ENCODE assay signal across 9 cellular contexts in the genomic region with DNA sequence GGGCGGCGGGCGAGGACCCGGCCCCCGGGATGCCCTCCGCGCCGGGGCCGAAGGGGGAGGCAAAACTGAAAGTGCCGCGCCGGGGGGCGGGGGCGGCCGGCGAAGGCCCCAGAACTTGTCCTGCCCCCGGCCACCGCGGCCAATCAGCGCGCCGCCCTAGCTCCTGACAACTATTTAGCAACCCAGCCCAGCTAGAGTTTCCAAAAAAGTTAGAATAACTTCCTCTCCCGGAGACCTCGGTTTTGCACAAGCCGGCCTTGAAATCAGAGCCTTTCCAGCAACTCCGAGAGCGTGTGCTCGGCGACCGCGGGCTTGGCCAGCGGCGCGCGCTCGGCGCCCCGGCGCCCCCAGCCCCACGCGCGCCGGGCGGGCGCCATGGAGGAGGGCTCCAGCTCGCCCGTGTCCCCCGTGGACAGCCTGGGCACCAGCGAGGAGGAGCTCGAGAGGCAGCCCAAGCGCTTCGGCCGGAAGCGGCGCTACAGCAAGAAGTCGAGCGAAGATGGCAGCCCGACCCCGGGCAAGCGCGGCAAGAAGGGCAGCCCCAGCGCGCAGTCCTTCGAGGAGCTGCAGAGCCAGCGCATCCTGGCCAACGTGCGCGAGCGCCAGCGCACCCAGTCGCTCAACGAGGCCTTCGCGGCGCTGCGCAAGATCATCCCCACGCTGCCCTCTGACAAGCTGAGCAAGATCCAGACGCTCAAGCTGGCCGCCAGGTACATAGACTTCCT. TPM values are rescaled to one million over a fixed set of nuclear protein-coding genes. Genes with fewer than 3 reads are reported as not detected.
DNase-seq lines count a peak whose midpoint lies in the region; ATAC-seq, FAIRE-seq and TF ChIP-seq lines count a peak whose summit lies in the region.
"Had no signal": no experiment of that assay in that cellular context is flagged by ENCODE, and none has a peak within 500 bp of the region (broad histone marks: within the 10 kb centered on the region; RNA-seq: fewer than 3 reads in every experiment).

A gene (plus strand): TSS at position 245 of the 725 bp plus-strand sequence. CDS start 131 bp downstream, at position 376.

- H3K27ac ChIP-seq in keratinocyte (ENCODE audit: control insufficient read depth, insufficient read depth, low read length) = no peak within 1 kb of the TSS
- peak within 1 kb of the TSS; percentile 60 to 89 (median 83) for H3K27ac ChIP-seq in stomach

- H3K4me2 ChIP-seq in keratinocyte (ENCODE audit: control insufficient read depth, extremely low read depth, insufficient read depth, low read depth, low read length) = peak within 1 kb of the TSS; percentile 62

- H3K9ac ChIP-seq in keratinocyte (ENCODE audit: control insufficient read depth, extremely low read depth, insufficient read depth, low read length) = peak within 1 kb of the TSS; percentile 56

- TF ChIP-seq CTCF in HFF-Myc (IDR thresholded peaks at IDR 0.05; ENCODE audit: low read depth, low read length, missing control alignments) (no peak), brain (conservative IDR thresholded peaks at IDR 0.05) (no peak), keratinocyte (optimal IDR thresholded peaks at IDR 0.05 in 1 of 3, IDR thresholded peaks at IDR 0.05 in 1 of 3, conservative IDR thresholded peaks at IDR 0.05 in 1 of 3; ENCODE audit: extremely low read depth in 1 of 3, insufficient read depth in 2 of 3, low read length in 3 of 3) (no peak), stomach (IDR thresholded peaks at IDR 0.05) (no peak)

- peaks cover 6% of the 10 kb centered on the region for H3K79me2 ChIP-seq in keratinocyte (ENCODE audit: control insufficient read depth, insufficient read depth, low read length)

- H3K4me1 Mint-ChIP-seq in brain = peaks cover 7% of the 10 kb centered on the region
- H3K4me1 Mint-ChIP-seq: naive B cell had no signal

- H3K27me3 ChIP-seq in keratinocyte (ENCODE audit: control insufficient read depth, extremely low read depth, insufficient read depth, low read length) = peaks cover 60% of the 10 kb centered on the region
- peaks cover 8 to 98% (median 43%) of the 10 kb centered on the region in 3 donors for H3K27me3 ChIP-seq in stomach

- no peak for ATAC-seq in HG02571 (IDR thresholded peaks at IDR 0.05; ENCODE audit: unreplicated experiment)
- ATAC-seq in GM21825 (IDR thresholded peaks at IDR 0.05; ENCODE audit: unreplicated experiment) = no peak

- peaks cover 93% of the 10 kb centered on the region for H3K27me3 Mint-ChIP-seq in brain

- peak within 1 kb of the TSS; percentile 78 for H2AFZ ChIP-seq in keratinocyte (ENCODE audit: control insufficient read depth, low read length)

- H3K4me3 Mint-ChIP-seq in brain = peak within 1 kb of the TSS; percentile 47 to 82 (median 76)
- H3K4me3 Mint-ChIP-seq: naive B cell had no signal

- no peak within 1 kb of the TSS for H3K27ac Mint-ChIP-seq in brain
- H3K27ac Mint-ChIP-seq: naive B cell had no signal

- FAIRE-seq in keratinocyte (lab: Jason Lieb, UNC) (no peak), GM12892 (lab: Jason Lieb, UNC) (no peak)

- H3K9me3 ChIP-seq in keratinocyte (ENCODE audit: control insufficient read depth, low read depth, low read length) (no peaks in the 10 kb centered on the region), stomach (no peaks in the 10 kb centered on the region)

- no peaks in the 10 kb centered on the region for H4K20me1 ChIP-seq in keratinocyte (ENCODE audit: control insufficient read depth, extremely low read depth, insufficient read depth, low read length)

- DNase-seq in HFF-Myc (ENCODE audit: extremely low read depth, low read depth) (peak; percentile 95), keratinocyte (ENCODE audit: low read depth, low spot score) (no peak), stomach (peak; percentile 38), GM12892 (ENCODE audit: insufficient read length) (no peak), COR-L47 (lab: John Stamatoyannopoulos, UW) (no peak)
- DNase-seq: naive B cell had no signal

- peaks cover 0 to 4% (median 0%) of the 10 kb centered on the region in 5 experiments for H3K9me3 Mint-ChIP-seq in brain
- H3K9me3 Mint-ChIP-seq: naive B cell had no signal

- H3K4me3 ChIP-seq in HFF-Myc (replicated peaks; ENCODE audit: low read depth, low read length) (peak within 1 kb of the TSS; percentile 93), keratinocyte (ENCODE audit: control insufficient read depth in 2 of 3, extremely low read depth in 1 of 3, insufficient read depth in 2 of 3, low read depth in 1 of 3, low read length in 3 of 3) (peak within 1 kb of the TSS; percentile 46 to 64 (median 56)), stomach (peak within 1 kb of the TSS; percentile 61 to 63 (median 61))

- H3K36me3 ChIP-seq in keratinocyte (ENCODE audit: control insufficient read depth in 2 of 2, extremely low read depth in 1 of 2, insufficient read depth in 2 of 2, low read length in 2 of 2) (no peaks in the 10 kb centered on the region), stomach (no peaks in the 10 kb centered on the region)

- no peak for TF ChIP-seq EP300 in stomach (IDR thresholded peaks at IDR 0.05)

- intact Hi-C loops in stomach (cut with DNase I; ENCODE audit: low total_unique reads) = no loop called here

- no peaks in the 10 kb centered on the region for H3K9me1 ChIP-seq in keratinocyte (ENCODE audit: control insufficient read depth, extremely low read depth, insufficient read depth, low read length)

- 1 to 4% (median 2%) methylated on average over 23 to 79 of the region's 79 CpGs for WGBS in stomach, 5 donors

- TF ChIP-seq POLR2A in stomach (IDR thresholded peaks at IDR 0.05) (no peak), GM12892 (IDR thresholded peaks at IDR 0.05; ENCODE audit: low read depth, low read length) (no peak)

- dilution Hi-C loops in keratinocyte (cut with MboI; ENCODE audit: extremely low pct_ligation_motif_present, low sequenced_read_pairs) = no loop called here

- H3K4me1 ChIP-seq in keratinocyte (ENCODE audit: control insufficient read depth, extremely low read depth, insufficient read depth, low read length) (no peaks in the 10 kb centered on the region), stomach (peaks cover 22 to 40% (median 32%) of the 10 kb centered on the region in 4 donors)

- no peaks in the 10 kb centered on the region for H3K36me3 Mint-ChIP-seq in brain
- H3K36me3 Mint-ChIP-seq: naive B cell had no signal

RNA-seq across cellular contexts. Expression of the gene that starts here (rescaled TPM):
- polyA plus RNA-seq in brain (ENCODE audit: insufficient read depth, low read depth, low replicate concordance) = not detected
- 5.5 to 6.2 TPM (median 6.0 TPM) in 3 replicates for polyA plus RNA-seq in keratinocyte
- polyA plus RNA-seq in keratinocyte (2011; ENCODE audit: low read depth) = 0.51 TPM
- 4.9 and 8.6 TPM in 2 replicates for polyA plus RNA-seq in keratinocyte (2011; cell fraction: cytosol; rRNA removed)
- polyA plus RNA-seq in keratinocyte (2011; cell fraction: nucleus; rRNA removed) = 3.0 and 3.9 TPM in 2 replicates
- 1.1 and 5.7 TPM in 2 replicates for polyA plus RNA-seq in keratinocyte (2012; ENCODE audit: low replicate concordance)
- polyA minus RNA-seq in keratinocyte = 1.8 to 2.5 TPM (median 2.1 TPM) in 3 replicates
- polyA minus RNA-seq in keratinocyte (2011; cell fraction: cytosol; rRNA and poly(A)+ RNA removed) = 13.2 TPM
- 2.3 and 3.4 TPM in 2 replicates for polyA minus RNA-seq in keratinocyte (2011; cell fraction: nucleus; rRNA and poly(A)+ RNA removed)
- total RNA-seq in stomach = 10 to 100 TPM in 3 of 5 donors, 1 to 10 TPM in 1, under 1 TPM in 1; 0.58 to 58.0 (median 22.8) TPM
- 10 to 100 TPM in 2 of 3 donors, 1 to 10 TPM in 1; 5.6 to 13.0 (median 11.6) TPM for polyA plus RNA-seq in stomach
- polyA plus RNA-seq in GM12892 (2012; ENCODE audit: missing spikeins) = not detected

Comparison
In these comparisons a context has a peak if more than half of its experiments do, and no peak if none do; other contexts are left out.
1. DNase-seq: peak in HFF-Myc (single experiment) and stomach (single experiment); none in keratinocyte (single experiment), GM12892 (single experiment) and COR-L47 (single experiment).
2. Peak in every context shown above with its lines, with median percentiles within 50 percentile points of each other: H3K4me3 ChIP-seq.